In the genomic region with DNA sequence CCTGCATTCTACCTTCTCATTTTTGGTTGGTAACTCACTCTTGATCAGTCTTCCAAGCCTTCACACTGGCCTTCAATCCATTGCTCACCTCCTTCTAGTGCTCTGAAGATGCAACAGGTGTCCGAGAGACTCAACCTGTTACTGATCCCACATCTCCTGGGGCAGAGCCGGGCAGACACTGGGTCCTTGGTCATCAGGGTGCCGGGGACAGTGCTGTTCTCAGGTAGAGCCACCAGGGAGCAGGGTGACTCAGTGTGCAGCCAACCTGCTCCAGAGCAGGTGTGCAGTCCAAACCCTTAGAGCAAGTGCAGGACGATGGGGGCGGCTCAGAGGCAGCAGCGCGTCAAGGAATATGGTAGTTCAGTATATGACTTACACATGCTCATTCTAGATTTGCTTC, we compare ENCODE assay signal across 1 cellular context.
TF ChIP-seq lines count a peak whose summit lies in the region.

No MANE protein-coding gene starts in this region.

TF ChIP-seq in H1, 55 proteins besides CTCF, POLR2A, EP300 and RAD21 (continued from another document):
- TF ChIP-seq, protein P1, sequence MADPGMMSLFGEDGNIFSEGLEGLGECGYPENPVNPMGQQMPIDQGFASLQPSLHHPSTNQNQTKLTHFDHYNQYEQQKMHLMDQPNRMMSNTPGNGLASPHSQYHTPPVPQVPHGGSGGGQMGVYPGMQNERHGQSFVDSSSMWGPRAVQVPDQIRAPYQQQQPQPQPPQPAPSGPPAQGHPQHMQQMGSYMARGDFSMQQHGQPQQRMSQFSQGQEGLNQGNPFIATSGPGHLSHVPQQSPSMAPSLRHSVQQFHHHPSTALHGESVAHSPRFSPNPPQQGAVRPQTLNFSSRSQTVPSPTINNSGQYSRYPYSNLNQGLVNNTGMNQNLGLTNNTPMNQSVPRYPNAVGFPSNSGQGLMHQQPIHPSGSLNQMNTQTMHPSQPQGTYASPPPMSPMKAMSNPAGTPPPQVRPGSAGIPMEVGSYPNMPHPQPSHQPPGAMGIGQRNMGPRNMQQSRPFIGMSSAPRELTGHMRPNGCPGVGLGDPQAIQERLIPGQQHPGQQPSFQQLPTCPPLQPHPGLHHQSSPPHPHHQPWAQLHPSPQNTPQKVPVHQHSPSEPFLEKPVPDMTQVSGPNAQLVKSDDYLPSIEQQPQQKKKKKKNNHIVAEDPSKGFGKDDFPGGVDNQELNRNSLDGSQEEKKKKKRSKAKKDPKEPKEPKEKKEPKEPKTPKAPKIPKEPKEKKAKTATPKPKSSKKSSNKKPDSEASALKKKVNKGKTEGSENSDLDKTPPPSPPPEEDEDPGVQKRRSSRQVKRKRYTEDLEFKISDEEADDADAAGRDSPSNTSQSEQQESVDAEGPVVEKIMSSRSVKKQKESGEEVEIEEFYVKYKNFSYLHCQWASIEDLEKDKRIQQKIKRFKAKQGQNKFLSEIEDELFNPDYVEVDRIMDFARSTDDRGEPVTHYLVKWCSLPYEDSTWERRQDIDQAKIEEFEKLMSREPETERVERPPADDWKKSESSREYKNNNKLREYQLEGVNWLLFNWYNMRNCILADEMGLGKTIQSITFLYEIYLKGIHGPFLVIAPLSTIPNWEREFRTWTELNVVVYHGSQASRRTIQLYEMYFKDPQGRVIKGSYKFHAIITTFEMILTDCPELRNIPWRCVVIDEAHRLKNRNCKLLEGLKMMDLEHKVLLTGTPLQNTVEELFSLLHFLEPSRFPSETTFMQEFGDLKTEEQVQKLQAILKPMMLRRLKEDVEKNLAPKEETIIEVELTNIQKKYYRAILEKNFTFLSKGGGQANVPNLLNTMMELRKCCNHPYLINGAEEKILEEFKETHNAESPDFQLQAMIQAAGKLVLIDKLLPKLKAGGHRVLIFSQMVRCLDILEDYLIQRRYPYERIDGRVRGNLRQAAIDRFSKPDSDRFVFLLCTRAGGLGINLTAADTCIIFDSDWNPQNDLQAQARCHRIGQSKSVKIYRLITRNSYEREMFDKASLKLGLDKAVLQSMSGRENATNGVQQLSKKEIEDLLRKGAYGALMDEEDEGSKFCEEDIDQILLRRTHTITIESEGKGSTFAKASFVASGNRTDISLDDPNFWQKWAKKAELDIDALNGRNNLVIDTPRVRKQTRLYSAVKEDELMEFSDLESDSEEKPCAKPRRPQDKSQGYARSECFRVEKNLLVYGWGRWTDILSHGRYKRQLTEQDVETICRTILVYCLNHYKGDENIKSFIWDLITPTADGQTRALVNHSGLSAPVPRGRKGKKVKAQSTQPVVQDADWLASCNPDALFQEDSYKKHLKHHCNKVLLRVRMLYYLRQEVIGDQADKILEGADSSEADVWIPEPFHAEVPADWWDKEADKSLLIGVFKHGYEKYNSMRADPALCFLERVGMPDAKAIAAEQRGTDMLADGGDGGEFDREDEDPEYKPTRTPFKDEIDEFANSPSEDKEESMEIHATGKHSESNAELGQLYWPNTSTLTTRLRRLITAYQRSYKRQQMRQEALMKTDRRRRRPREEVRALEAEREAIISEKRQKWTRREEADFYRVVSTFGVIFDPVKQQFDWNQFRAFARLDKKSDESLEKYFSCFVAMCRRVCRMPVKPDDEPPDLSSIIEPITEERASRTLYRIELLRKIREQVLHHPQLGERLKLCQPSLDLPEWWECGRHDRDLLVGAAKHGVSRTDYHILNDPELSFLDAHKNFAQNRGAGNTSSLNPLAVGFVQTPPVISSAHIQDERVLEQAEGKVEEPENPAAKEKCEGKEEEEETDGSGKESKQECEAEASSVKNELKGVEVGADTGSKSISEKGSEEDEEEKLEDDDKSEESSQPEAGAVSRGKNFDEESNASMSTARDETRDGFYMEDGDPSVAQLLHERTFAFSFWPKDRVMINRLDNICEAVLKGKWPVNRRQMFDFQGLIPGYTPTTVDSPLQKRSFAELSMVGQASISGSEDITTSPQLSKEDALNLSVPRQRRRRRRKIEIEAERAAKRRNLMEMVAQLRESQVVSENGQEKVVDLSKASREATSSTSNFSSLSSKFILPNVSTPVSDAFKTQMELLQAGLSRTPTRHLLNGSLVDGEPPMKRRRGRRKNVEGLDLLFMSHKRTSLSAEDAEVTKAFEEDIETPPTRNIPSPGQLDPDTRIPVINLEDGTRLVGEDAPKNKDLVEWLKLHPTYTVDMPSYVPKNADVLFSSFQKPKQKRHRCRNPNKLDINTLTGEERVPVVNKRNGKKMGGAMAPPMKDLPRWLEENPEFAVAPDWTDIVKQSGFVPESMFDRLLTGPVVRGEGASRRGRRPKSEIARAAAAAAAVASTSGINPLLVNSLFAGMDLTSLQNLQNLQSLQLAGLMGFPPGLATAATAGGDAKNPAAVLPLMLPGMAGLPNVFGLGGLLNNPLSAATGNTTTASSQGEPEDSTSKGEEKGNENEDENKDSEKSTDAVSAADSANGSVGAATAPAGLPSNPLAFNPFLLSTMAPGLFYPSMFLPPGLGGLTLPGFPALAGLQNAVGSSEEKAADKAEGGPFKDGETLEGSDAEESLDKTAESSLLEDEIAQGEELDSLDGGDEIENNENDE (IDR thresholded peaks at IDR 0.05; ENCODE audit: insufficient replicate concordance, low read length) = no peak
- TF ChIP-seq FOSL1 (IDR thresholded peaks at IDR 0.05; ENCODE audit: insufficient read depth, low read depth, low read length) = no peak
- no peak for TF ChIP-seq JUN (IDR thresholded peaks at IDR 0.05; ENCODE audit: low read depth, low read length)
- no peak for TF ChIP-seq HDAC2 (IDR thresholded peaks at IDR 0.05; ENCODE audit: borderline replicate concordance in 1 of 2, low read depth in 2 of 2, low read length in 2 of 2)
- TF ChIP-seq KDM1A (IDR thresholded peaks at IDR 0.05; ENCODE audit: borderline replicate concordance, low read length) = no peak
- TF ChIP-seq EZH2 (IDR thresholded peaks at IDR 0.05; ENCODE audit: low read depth, low read length, severe bottlenecking) = no peak
